In the genomic region with DNA sequence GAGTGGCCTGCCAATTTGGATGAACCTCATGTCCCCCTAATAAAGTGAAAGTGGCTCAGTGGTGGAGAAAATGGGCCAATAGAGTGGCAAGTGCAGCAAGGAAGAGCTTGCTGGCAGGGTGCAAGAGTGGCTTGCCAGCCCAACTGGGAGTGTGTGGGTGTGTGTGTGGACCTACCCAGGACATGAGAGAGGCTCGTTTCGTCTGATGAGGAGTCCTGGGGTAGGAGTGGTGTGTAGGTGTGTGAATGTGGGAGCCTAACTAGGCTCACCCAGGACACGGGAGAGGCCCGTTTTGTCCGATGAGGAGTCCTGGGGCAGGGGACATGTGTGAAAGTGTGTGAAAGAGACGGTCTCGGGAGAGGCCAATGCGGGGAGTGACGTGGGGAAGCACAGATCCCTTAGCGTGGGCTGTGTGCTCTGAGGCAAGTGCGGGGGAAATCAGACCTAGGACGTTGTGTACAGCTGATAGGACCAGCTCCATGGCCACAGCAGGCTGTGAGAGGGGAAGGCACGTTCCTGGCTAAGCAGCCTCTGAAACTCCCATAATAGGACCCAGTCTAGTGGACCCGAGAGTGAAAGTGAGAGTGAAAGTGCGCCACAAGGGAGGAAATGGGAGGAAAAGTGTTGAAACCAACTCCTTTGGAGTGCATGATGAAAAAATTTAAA, we compare ENCODE assay signal across 8 cellular contexts. TPM values are rescaled to one million over a fixed set of nuclear protein-coding genes. Genes with fewer than 3 reads are reported as not detected.
A peak's percentile ranks its signal among the peaks of the same experiment; 100 is the strongest.
DNase-seq lines count a peak whose midpoint lies in the region; ATAC-seq, FAIRE-seq and TF ChIP-seq lines count a peak whose summit lies in the region.

No MANE protein-coding gene starts in this region.

- H3K36me3 ChIP-seq in GM12878 (ENCODE audit: control insufficient read depth in 2 of 2, insufficient read depth in 2 of 2, low read length in 1 of 2) (no peaks in the 10 kb centered on the region), lung (ENCODE audit: control insufficient read depth in 2 of 2, insufficient read depth in 2 of 2, low read length in 2 of 2) (no peaks in the 10 kb centered on the region), urinary bladder (ENCODE audit: insufficient read depth) (no peaks in the 10 kb centered on the region)

- peak; percentile 44 for FAIRE-seq in GM12878 (lab: Jason Lieb, UNC)

- H3K4me1 ChIP-seq in GM12878 (ENCODE audit: control insufficient read depth, insufficient read depth, low read length) (peaks cover 5% of the 10 kb centered on the region), lung (ENCODE audit: control insufficient read depth in 2 of 2, insufficient read depth in 2 of 2, low read length in 2 of 2) (peaks cover 0 to 2% of the 10 kb centered on the region in 2 donors), urinary bladder (ENCODE audit: insufficient read depth) (no peaks in the 10 kb centered on the region)

- in situ Hi-C loops in GM12878 (cut with MboI) = no loop called here

- H3K27me3 ChIP-seq in GM12878 (replicated peaks in 1 of 2; ENCODE audit: control insufficient read depth in 2 of 2, insufficient read depth in 2 of 2, low read length in 1 of 2) = no peaks in the 10 kb centered on the region
- H3K27me3 ChIP-seq in lung (ENCODE audit: control insufficient read depth, insufficient read depth) = no peaks in the 10 kb centered on the region

- no peak overlapping the region for H3K4me3 ChIP-seq in GM12878
- H3K4me3 ChIP-seq in lung = no peak overlapping the region
- H3K4me3 ChIP-seq in urinary bladder (ENCODE audit: low read depth, low read length) = peak overlapping the region; percentile 22

- H3K9me3 ChIP-seq in GM12878 (replicated peaks; ENCODE audit: control insufficient read depth, insufficient read depth, low read length) (no peaks in the 10 kb centered on the region), lung (ENCODE audit: control insufficient read depth in 2 of 2, insufficient read depth in 1 of 2, low read length in 1 of 2) (no peaks in the 10 kb centered on the region)

- POLR2A ChIA-PET in GM12878 (lab: Charles Lee) = no interaction called here

- ATAC-seq in GM12878 (peak; percentile 79), lung (ENCODE audit: insufficient read depth, low FRiP score) (peak; percentile 41), HG03108 (IDR thresholded peaks at IDR 0.05; ENCODE audit: unreplicated experiment) (no peak)

- no peak for TF ChIP-seq EP300 in GM12878 (IDR thresholded peaks at IDR 0.05; ENCODE audit: borderline replicate concordance in 1 of 2, control insufficient read depth in 1 of 2, low read depth in 2 of 2, low read length in 2 of 2)

- no peaks in the 10 kb centered on the region for H3K79me2 ChIP-seq in GM12878 (ENCODE audit: control insufficient read depth, insufficient read depth, low read length)

- no peak for TF ChIP-seq POLR2A in GM12878 (IDR thresholded peaks at IDR 0.05; ENCODE audit: low read depth, low read length)

- TF ChIP-seq CTCF in GM12878 (IDR thresholded peaks at IDR 0.05 in 2 of 3, conservative IDR thresholded peaks at IDR 0.05 in 1 of 3; ENCODE audit: control insufficient read depth in 2 of 3, extremely low read depth in 1 of 3, insufficient read depth in 1 of 3, low read depth in 3 of 3, low read length in 3 of 3) = no peak
- TF ChIP-seq CTCF in lung (IDR thresholded peaks at IDR 0.05; ENCODE audit: control extremely low read depth, extremely low read depth) = no peak

- SMC1A ChIA-PET in GM12878 (lab: Charles Lee; ENCODE audit: uncharacterized antibody, unreplicated experiment) = no interaction called here

- RAD21 ChIA-PET in GM12878 (lab: Charles Lee; ENCODE audit: unreplicated experiment) = interaction anchor here (0.9 kb wide), 1 partner anchor 40 kb away, joined by 3 read pairs; no protein-coding TSS in a partner anchor

- DNase-seq in stimulated activated CD4-positive, alpha-beta T cell treated with anti-CD3 and anti-CD28 coated beads, Interleukin-15, amount 100 ng/mL, for 24 hours = peak; percentile 8
- DNase-seq in stimulated activated CD4-positive, alpha-beta T cell treated with anti-CD3 and anti-CD28 coated beads, Interleukin-1b, Interleukin-23, amount 100 ng/mL, for 48 hours = no peak
- DNase-seq in GM12878 (ENCODE audit: low read depth, low spot score) (no peak), lung (ENCODE audit: low spot score) (no peak), DMS53 (lab: John Stamatoyannopoulos, UW) (no peak), KG1 (lab: John Stamatoyannopoulos, UW) (no peak)

- no peak overlapping the region for H3K9ac ChIP-seq in GM12878 (ENCODE audit: control insufficient read depth, insufficient read depth, low read length)

- no peaks in the 10 kb centered on the region for H4K20me1 ChIP-seq in GM12878 (ENCODE audit: control insufficient read depth, insufficient read depth)

- CTCF ChIA-PET in GM12878 (lab: Yijun Ruan, JAX) = interaction anchor here (0.6 to 1.1 kb wide), 3 partner anchors 16 to 773 kb away, joined by 3 read pairs; no protein-coding TSS in a partner anchor

- intact Hi-C loops in GM12878 (cut with micrococcal nuclease; ENCODE audit: unreplicated experiment) = no loop called here

- no TSS peak for BruUV-seq in GM12878 (replicated peaks; lab: Mats Ljungman, UMichigan)

- TF ChIP-seq RAD21 in GM12878 (IDR thresholded peaks at IDR 0.05; ENCODE audit: insufficient read depth, low read depth, low read length) = no peak

- 20% methylated on average over 15 of the region's 15 CpGs for WGBS in GM12878 (ENCODE audit: insufficient coverage, insufficient replicate concordance, low lambda C conversion rate, missing lambda C conversion rate)
- 41 to 64% methylated on average over 13 to 15 of the region's 15 CpGs for WGBS in lung, 2 donors
- WGBS in urinary bladder = 43% methylated on average over 15 of the region's 15 CpGs

- peak overlapping the region; percentile 69 for H3K4me2 ChIP-seq in GM12878 (ENCODE audit: control insufficient read depth, insufficient read depth)

- H2AFZ ChIP-seq in GM12878 (ENCODE audit: control insufficient read depth, low read depth, low read length) = peak overlapping the region; percentile 30

- no peak overlapping the region; the same call in 1 of the 2 replicates for H3K27ac ChIP-seq in GM12878 (ENCODE audit: control insufficient read depth, insufficient read depth)
- H3K27ac ChIP-seq in lung (ENCODE audit: low read depth in 1 of 2, low read length in 1 of 2) = peak overlapping the region; percentile 14 to 69
- H3K27ac ChIP-seq in urinary bladder (ENCODE audit: low read depth) = no peak overlapping the region

RNA-seq across cellular contexts. Expression of gene GAGE10, which starts 5.3 kb away (rescaled TPM):
- total RNA-seq in GM12878 (2013; cell fraction: nucleolus; rRNA removed) = not detected in 2 replicates
- not detected in 2 replicates for total RNA-seq in GM12878 (2014; rRNA removed)
- not detected in 2 replicates for total RNA-seq in GM12878 (2014; rRNA removed; fragmentation: Illumina TruSeq; extraction: Trizol)
- not detected in 2 replicates for total RNA-seq in GM12878 (2021)
- polyA plus RNA-seq in GM12878 (2011; ENCODE audit: low read depth) = not detected
- polyA plus RNA-seq in GM12878 (2011; rRNA removed) = not detected in 2 replicates
- not detected in 2 replicates for polyA plus RNA-seq in GM12878 (2011; cell fraction: cytosol; rRNA removed)
- polyA plus RNA-seq in GM12878 (2011; cell fraction: nucleus; rRNA removed) = not detected in 2 replicates
- polyA plus RNA-seq in GM12878 (2012) = not detected in 2 replicates
- not detected in 2 replicates for polyA plus RNA-seq in GM12878 (2014; fragmentation: Illumina TruSeq; extraction: Trizol)
- not detected for polyA plus RNA-seq in GM12878 (2014; fragmentation: Nextera tagmentation; extraction: Ambion mirVana)
- polyA plus RNA-seq in GM12878 (2014; rRNA removed) = not detected in 2 replicates
- not detected for polyA plus RNA-seq in GM12878 (2016; fragmentation: Nextera tagmentation; extraction: Ambion mirVana)
- polyA minus RNA-seq in GM12878 (2011; rRNA and poly(A)+ RNA removed) = not detected in 2 replicates
- not detected in 2 replicates for polyA minus RNA-seq in GM12878 (2011; cell fraction: cytosol; rRNA and poly(A)+ RNA removed)
- polyA minus RNA-seq in GM12878 (2011; cell fraction: nucleus; rRNA and poly(A)+ RNA removed) = not detected in 2 replicates
- total RNA-seq in lung = not detected
- not detected for polyA plus RNA-seq in lung
- not detected for total RNA-seq in urinary bladder
- polyA plus RNA-seq in urinary bladder = not detected

RNA-seq across cellular contexts. Expression of gene GAGE12J, which starts 13.1 kb away (rescaled TPM):
- total RNA-seq in GM12878 (2013; cell fraction: nucleolus; rRNA removed) = not detected in 2 replicates
- total RNA-seq in GM12878 (2014; rRNA removed) (not detected in 2 replicates), GM12878 (2014; rRNA removed; fragmentation: Illumina TruSeq; extraction: Trizol) (not detected in 2 replicates), GM12878 (2021) (not detected in 2 replicates), lung (not detected), urinary bladder (not detected)
- polyA plus RNA-seq in GM12878 (2011; ENCODE audit: low read depth) = not detected
- polyA plus RNA-seq in GM12878 (2011; rRNA removed) (not detected in 2 replicates), GM12878 (2014; fragmentation: Illumina TruSeq; extraction: Trizol) (not detected in 2 replicates), GM12878 (2014; fragmentation: Nextera tagmentation; extraction: Ambion mirVana) (not detected), GM12878 (2014; rRNA removed) (not detected in 2 replicates), GM12878 (2016; fragmentation: Nextera tagmentation; extraction: Ambion mirVana) (not detected), lung (not detected), urinary bladder (not detected)
- polyA plus RNA-seq in GM12878 (2011; cell fraction: cytosol; rRNA removed) = not detected in 2 replicates
- not detected in 2 replicates for polyA plus RNA-seq in GM12878 (2011; cell fraction: nucleus; rRNA removed)
- polyA plus RNA-seq in GM12878 (2012) = not detected in 2 replicates
- not detected in 2 replicates for polyA minus RNA-seq in GM12878 (2011; rRNA and poly(A)+ RNA removed)
- polyA minus RNA-seq in GM12878 (2011; cell fraction: cytosol; rRNA and poly(A)+ RNA removed) = not detected in 2 replicates
- polyA minus RNA-seq in GM12878 (2011; cell fraction: nucleus; rRNA and poly(A)+ RNA removed) = not detected in 2 replicates

RNA-seq across cellular contexts. Expression of gene GAGE13, which starts 22.6 kb away (rescaled TPM):
- total RNA-seq in GM12878 (2013; cell fraction: nucleolus; rRNA removed) = not detected in 2 replicates
- total RNA-seq in GM12878 (2014; rRNA removed) = not detected in 2 replicates
- not detected in 2 replicates for total RNA-seq in GM12878 (2014; rRNA removed; fragmentation: Illumina TruSeq; extraction: Trizol)
- not detected in 2 replicates for total RNA-seq in GM12878 (2021)
- polyA plus RNA-seq in GM12878 (2011; ENCODE audit: low read depth) = not detected
- 0.32 TPM in 1 of 2 replicates, not detected in the other for polyA plus RNA-seq in GM12878 (2011; rRNA removed)
- not detected in 2 replicates for polyA plus RNA-seq in GM12878 (2011; cell fraction: cytosol; rRNA removed)
- polyA plus RNA-seq in GM12878 (2011; cell fraction: nucleus; rRNA removed) = not detected in 2 replicates
- not detected in 2 replicates for polyA plus RNA-seq in GM12878 (2012)
- polyA plus RNA-seq in GM12878 (2014; fragmentation: Illumina TruSeq; extraction: Trizol) = not detected in 2 replicates
- polyA plus RNA-seq in GM12878 (2014; fragmentation: Nextera tagmentation; extraction: Ambion mirVana) = not detected
- not detected in 2 replicates for polyA plus RNA-seq in GM12878 (2014; rRNA removed)
- not detected for polyA plus RNA-seq in GM12878 (2016; fragmentation: Nextera tagmentation; extraction: Ambion mirVana)
- polyA minus RNA-seq in GM12878 (2011; rRNA and poly(A)+ RNA removed) = not detected in 2 replicates
- polyA minus RNA-seq in GM12878 (2011; cell fraction: cytosol; rRNA and poly(A)+ RNA removed) = not detected in 2 replicates
- polyA minus RNA-seq in GM12878 (2011; cell fraction: nucleus; rRNA and poly(A)+ RNA removed) = not detected in 2 replicates
- not detected for total RNA-seq in lung
- polyA plus RNA-seq in lung = not detected
- not detected for total RNA-seq in urinary bladder
- polyA plus RNA-seq in urinary bladder = not detected

RNA-seq across cellular contexts. Expression of gene PPP1R3F, which starts 39.1 kb away (rescaled TPM):
- 1.9 and 2.4 TPM in 2 replicates for total RNA-seq in GM12878 (2013; cell fraction: nucleolus; rRNA removed)
- total RNA-seq in GM12878 (2014; rRNA removed) = 2.2 and 2.4 TPM in 2 replicates
- 1.0 and 1.3 TPM in 2 replicates for total RNA-seq in GM12878 (2014; rRNA removed; fragmentation: Illumina TruSeq; extraction: Trizol)
- 3.3 and 5.7 TPM in 2 replicates for total RNA-seq in GM12878 (2021)
- 2.2 TPM for polyA plus RNA-seq in GM12878 (2011; ENCODE audit: low read depth)
- polyA plus RNA-seq in GM12878 (2011; rRNA removed) = 0.13 and 0.53 TPM in 2 replicates
- 0.40 and 0.64 TPM in 2 replicates for polyA plus RNA-seq in GM12878 (2011; cell fraction: cytosol; rRNA removed)
- polyA plus RNA-seq in GM12878 (2011; cell fraction: nucleus; rRNA removed) = 1.5 and 2.0 TPM in 2 replicates
- polyA plus RNA-seq in GM12878 (2012) = 1.3 and 1.4 TPM in 2 replicates
- polyA plus RNA-seq in GM12878 (2014; fragmentation: Illumina TruSeq; extraction: Trizol) = 0.70 and 0.97 TPM in 2 replicates
- under 1 TPM; 0.18 to 0.26 TPM for polyA plus RNA-seq in GM12878 (2014; fragmentation: Nextera tagmentation; extraction: Ambion mirVana)
- 4.4 and 4.8 TPM in 2 replicates for polyA plus RNA-seq in GM12878 (2014; rRNA removed)
- polyA plus RNA-seq in GM12878 (2016; fragmentation: Nextera tagmentation; extraction: Ambion mirVana) = 1 to 10 TPM in 1 of 2 experiments, under 1 TPM in 1; 0.76 to 3.4 TPM
- polyA minus RNA-seq in GM12878 (2011; rRNA and poly(A)+ RNA removed) = 0.51 and 0.72 TPM in 2 replicates
- 0.52 and 1.2 TPM in 2 replicates for polyA minus RNA-seq in GM12878 (2011; cell fraction: cytosol; rRNA and poly(A)+ RNA removed)
- 2.1 and 3.6 TPM in 2 replicates for polyA minus RNA-seq in GM12878 (2011; cell fraction: nucleus; rRNA and poly(A)+ RNA removed)
- 1 to 10 TPM; 5.8 to 7.6 TPM for total RNA-seq in lung
- 1 to 10 TPM; 2.0 to 3.0 TPM for polyA plus RNA-seq in lung
- total RNA-seq in urinary bladder = 4.8 TPM
- 9.8 TPM for polyA plus RNA-seq in urinary bladder

RNA-seq across cellular contexts. Expression of gene FOXP3, which starts 44.2 kb away (rescaled TPM):
- total RNA-seq in GM12878 (2013; cell fraction: nucleolus; rRNA removed) = not detected in 2 replicates
- total RNA-seq in GM12878 (2014; rRNA removed) (not detected in 2 replicates), GM12878 (2014; rRNA removed; fragmentation: Illumina TruSeq; extraction: Trizol) (0.04 TPM in 1 of 2 replicates, not detected in the other), GM12878 (2021) (0.21 and 0.24 TPM in 2 replicates), lung (1 to 10 TPM in 1 of 2 donors, under 1 TPM in 1; 0.40 to 1.4 TPM), urinary bladder (not detected)
- 0.17 TPM for polyA plus RNA-seq in GM12878 (2011; ENCODE audit: low read depth)
- polyA plus RNA-seq in GM12878 (2011; rRNA removed) (0.08 TPM in 1 of 2 replicates, not detected in the other), GM12878 (2014; fragmentation: Illumina TruSeq; extraction: Trizol) (0.06 and 0.10 TPM in 2 replicates), GM12878 (2014; fragmentation: Nextera tagmentation; extraction: Ambion mirVana) (under 1 TPM in 1 of 2 experiments, not detected in 1; 0.02 TPM), GM12878 (2014; rRNA removed) (0.09 and 0.13 TPM in 2 replicates), GM12878 (2016; fragmentation: Nextera tagmentation; extraction: Ambion mirVana) (under 1 TPM in 1 of 2 experiments, not detected in 1; 0.09 TPM), lung (under 1 TPM; 0.12 to 0.56 TPM), urinary bladder (0.20 TPM)
- polyA plus RNA-seq in GM12878 (2011; cell fraction: cytosol; rRNA removed) = 0.15 and 0.19 TPM in 2 replicates
- polyA plus RNA-seq in GM12878 (2011; cell fraction: nucleus; rRNA removed) = 0.13 and 0.22 TPM in 2 replicates
- 0.21 and 0.61 TPM in 2 replicates for polyA plus RNA-seq in GM12878 (2012)
- 0.10 TPM in 1 of 2 replicates, not detected in the other for polyA minus RNA-seq in GM12878 (2011; rRNA and poly(A)+ RNA removed)
- polyA minus RNA-seq in GM12878 (2011; cell fraction: cytosol; rRNA and poly(A)+ RNA removed) = not detected in 2 replicates
- polyA minus RNA-seq in GM12878 (2011; cell fraction: nucleus; rRNA and poly(A)+ RNA removed) = not detected in 2 replicates

Comparison
In these comparisons a context has a peak if more than half of its experiments do, and no peak if none do; other contexts are left out.
1. H3K27ac ChIP-seq: peak in lung (2 of 2); none in GM12878 (single experiment) and urinary bladder (single experiment).